1 cellular context compared by ENCODE assay signal in genomic region chr3:50359760-50360110, GRCh38.
TF ChIP-seq lines count a peak whose summit lies in the region.

No MANE protein-coding gene starts in this region.

TF ChIP-seq in SK-N-SH treated with all-trans-retinoic acid at 6 μM for 48 hours, 23 proteins besides CTCF, POLR2A, EP300 and RAD21 (continued from another document):
- no peak for TF ChIP-seq CSRNP3 (CRISPR knock-in tag; IDR thresholded peaks at IDR 0.05)
- no peak for TF ChIP-seq ZNF70 (CRISPR knock-in tag; IDR thresholded peaks at IDR 0.05)
- TF ChIP-seq CSDC2 (CRISPR knock-in tag; IDR thresholded peaks at IDR 0.05): no peak
- no peak for TF ChIP-seq ZNF565 (CRISPR knock-in tag; conservative IDR thresholded peaks at IDR 0.05; ENCODE audit: low read depth)
- TF ChIP-seq PPARA (CRISPR knock-in tag; IDR thresholded peaks at IDR 0.05; ENCODE audit: borderline replicate concordance): no peak
- no peak for TF ChIP-seq TOX (CRISPR knock-in tag; IDR thresholded peaks at IDR 0.05; ENCODE audit: borderline replicate concordance)
- no peak for TF ChIP-seq ZFP3 (CRISPR knock-in tag; IDR thresholded peaks at IDR 0.05)
TF ChIP-seq in SK-N-SH treated with all-trans-retinoic acid at 6 μM for 48 hours: peak in this region for 0.
